Comparison of ENCODE assay signal across 2 cellular contexts in the genomic region with DNA sequence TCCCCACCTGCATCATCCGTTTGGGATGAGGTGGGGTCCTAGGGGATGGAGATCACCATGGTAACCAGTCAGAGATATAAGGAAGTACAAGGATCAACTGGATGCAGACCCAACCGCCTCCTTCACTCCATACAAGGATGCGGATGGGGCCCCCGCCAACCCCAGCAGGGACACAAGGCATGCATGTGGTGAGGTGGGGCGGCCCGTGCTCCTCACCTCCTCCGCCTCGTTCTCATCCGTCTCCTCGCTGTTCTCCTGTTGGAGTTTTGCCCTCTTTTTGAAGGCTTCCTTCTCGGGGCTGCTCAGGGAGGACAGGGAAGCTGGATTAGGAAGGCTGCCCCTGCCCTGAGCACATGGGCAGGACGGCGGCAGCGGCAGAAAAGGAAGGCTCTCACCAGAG.
TF ChIP-seq lines count a peak whose summit lies in the region.

No MANE protein-coding gene starts in this region.

TF ChIP-seq in K562, 482 proteins besides CTCF, POLR2A, EP300 and RAD21:
- TF ChIP-seq RFX1 (IDR thresholded peaks at IDR 0.05) = peak; percentile 47
- no peak for TF ChIP-seq ZFP30 (CRISPR knock-in tag; IDR thresholded peaks at IDR 0.05; ENCODE audit: borderline replicate concordance)

TF ChIP-seq in GM12891, 5 proteins besides CTCF, POLR2A, EP300 and RAD21:
- TF ChIP-seq SPI1 (IDR thresholded peaks at IDR 0.05; ENCODE audit: low read depth, low read length) = no peak
- TF ChIP-seq TAF1 (IDR thresholded peaks at IDR 0.05; ENCODE audit: low read depth, low read length) = no peak
- no peak for TF ChIP-seq PAX5 (IDR thresholded peaks at IDR 0.05; ENCODE audit: insufficient read depth, low read length, severe bottlenecking)
- TF ChIP-seq POU2F2 (IDR thresholded peaks at IDR 0.05; ENCODE audit: low read depth, low read length) = no peak
